24 cellular contexts compared by ENCODE assay signal in genomic region chr5:575636-576035, GRCh38.
"Had no signal": no experiment of that assay in that cellular context is flagged by ENCODE, and none has a peak within 500 bp of the region (broad histone marks: within the 10 kb centered on the region; RNA-seq: fewer than 3 reads in every experiment).

No MANE protein-coding gene starts in this region.

- H3K27ac Mint-ChIP-seq: effector memory CD8-positive, alpha-beta T cell; immature natural killer cell; natural killer cell; progenitor cell of endocrine pancreas; stimulated activated naive CD8-positive, alpha-beta T cell treated with anti-CD3 and anti-CD28 coated beads, Interleukin-15, amount 100 ng/mL, for 72 hours had no signal

- H3K4me1 Mint-ChIP-seq: immature natural killer cell; natural killer cell; stimulated activated naive CD8-positive, alpha-beta T cell treated with anti-CD3 and anti-CD28 coated beads, Interleukin-15, amount 100 ng/mL, for 72 hours had no signal

- FAIRE-seq: endometrium, pancreas had no signal

- ATAC-seq: effector memory CD8-positive, alpha-beta T cell; left colon; left ventricle myocardium superior; lower lobe of right lung; natural killer cell; pancreas; sciatic nerve; stimulated activated naive CD8-positive, alpha-beta T cell treated with anti-CD3 and anti-CD28 coated beads, Interleukin-15, amount 100 ng/mL, for 72 hours had no signal

- H3K4me3 Mint-ChIP-seq: effector memory CD8-positive, alpha-beta T cell; immature natural killer cell; natural killer cell; stimulated activated naive CD8-positive, alpha-beta T cell treated with anti-CD3 and anti-CD28 coated beads, Interleukin-15, amount 100 ng/mL, for 72 hours had no signal

- DNase-seq: colonic mucosa; dermis blood vessel endothelial cell; effector memory CD8-positive, alpha-beta T cell; erythroblast; esophagus squamous epithelium; foreskin melanocyte; hypothalamus; immature natural killer cell; islet precursor cell; kidney glomerular epithelial cell; left colon; left ventricle myocardium superior; lower lobe of right lung; natural killer cell; occipital lobe; spleen; stimulated activated CD4-positive, alpha-beta T cell treated with anti-CD3 and anti-CD28 coated beads, Interleukin-4, amount 100 ng/mL, for 4 hours; stimulated activated naive CD4-positive, alpha-beta T cell; stimulated activated naive CD8-positive, alpha-beta T cell treated with anti-CD3 and anti-CD28 coated beads, Interleukin-15, amount 100 ng/mL, for 72 hours; transverse colon had no signal

- H3K36me3 Mint-ChIP-seq: natural killer cell had no signal
